In the genomic region with DNA sequence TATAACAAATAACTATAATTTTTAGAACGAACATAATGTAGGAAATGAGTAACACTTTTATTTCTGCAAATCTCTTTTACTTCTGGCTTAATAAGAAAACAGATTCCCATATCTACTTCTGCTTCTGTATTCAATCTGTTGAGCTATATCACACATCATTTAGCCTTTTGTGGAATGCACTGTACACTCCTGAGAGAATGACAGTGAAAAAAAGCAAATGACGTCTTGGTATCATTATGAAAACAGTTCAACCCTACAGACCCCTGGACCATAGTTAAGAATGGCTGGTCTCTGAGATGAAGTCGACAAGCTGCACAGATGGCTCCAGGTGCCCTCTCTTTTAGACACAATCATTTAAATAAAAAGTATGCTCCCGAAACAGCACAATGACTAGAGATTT, we compare ENCODE assay signal across 24 cellular contexts.
A peak's percentile ranks its signal among the peaks of the same experiment; 100 is the strongest.
DNase-seq lines count a peak whose midpoint lies in the region; ATAC-seq, FAIRE-seq and TF ChIP-seq lines count a peak whose summit lies in the region.
"Had no signal": no experiment of that assay in that cellular context is flagged by ENCODE, and none has a peak within 500 bp of the region (broad histone marks: within the 10 kb centered on the region; RNA-seq: fewer than 3 reads in every experiment).

No MANE protein-coding gene starts in this region.

- TF ChIP-seq POLR2A in GM12892 (IDR thresholded peaks at IDR 0.05; ENCODE audit: low read depth, low read length): no peak
- no peak for TF ChIP-seq POLR2A in adrenal gland (IDR thresholded peaks at IDR 0.05)

- H3K4me1 ChIP-seq in adrenal gland (replicated peaks in 1 of 2): peaks cover 11 to 33% of the 10 kb centered on the region in 2 donors
- H3K4me1 ChIP-seq in smooth muscle cell (ENCODE audit: low read depth): peaks cover 20% of the 10 kb centered on the region

- H3K9me3 ChIP-seq in adrenal gland (replicated peaks in 1 of 3) (no peaks in the 10 kb centered on the region), smooth muscle cell (replicated peaks; ENCODE audit: low read depth) (no peaks in the 10 kb centered on the region)
- H3K9me3 ChIP-seq: Peyer's patch, SJSA1, spleen had no signal

- H3K27me3 Mint-ChIP-seq in glutamatergic neuron (ENCODE audit: unreplicated experiment): peaks cover 3% of the 10 kb centered on the region
- H3K27me3 Mint-ChIP-seq: activated B cell treated with CpG ODN at 0.5 μM for 24 hours; dendritic cell treated with granulocyte-macrophage colony-stimulating factor and Interleukin-4, amounts not matched to agents 40 ng/mL and 50 ng/mL, for 4 days; stimulated activated naive CD8-positive, alpha-beta T cell treated with anti-CD3 and anti-CD28 coated beads, Interleukin-15, amount 100 ng/mL, for 72 hours had no signal

- H3K36me3 Mint-ChIP-seq in glutamatergic neuron (ENCODE audit: unreplicated experiment): no peaks in the 10 kb centered on the region

- peak; percentile 33 for FAIRE-seq in GM12892 (lab: Jason Lieb, UNC)
- FAIRE-seq: HTR-8/SVneo had no signal

- 55 to 58% (median 58%) methylated on average over 4 of the region's 4 CpGs for WGBS in adrenal gland, 4 donors
- 76% methylated on average over 4 of the region's 4 CpGs for WGBS in smooth muscle cell (ENCODE audit: low lambda C conversion rate)

- TF ChIP-seq CTCF in adrenal gland (IDR thresholded peaks at IDR 0.05) (no peak), glutamatergic neuron (IDR thresholded peaks at IDR 0.05; ENCODE audit: partially characterized antibody, unreplicated experiment) (no peak), smooth muscle cell (IDR thresholded peaks at IDR 0.05; ENCODE audit: borderline replicate concordance, insufficient read depth, poor library complexity, severe bottlenecking) (no peak)

- no peaks in the 10 kb centered on the region for H3K36me3 ChIP-seq in adrenal gland (replicated peaks in 1 of 2)
- H3K36me3 ChIP-seq in smooth muscle cell (ENCODE audit: low read depth): no peaks in the 10 kb centered on the region
- H3K36me3 ChIP-seq: Peyer's patch, SJSA1, spleen had no signal

- H3K9ac ChIP-seq in smooth muscle cell (ENCODE audit: low read depth): no peak overlapping the region
- H3K9ac ChIP-seq: GM23248 had no signal

- no peaks in the 10 kb centered on the region for H3F3A ChIP-seq in smooth muscle cell (ENCODE audit: low read depth)

- H3K4me2 ChIP-seq in smooth muscle cell: no peak overlapping the region

- H4K20me1 ChIP-seq in smooth muscle cell (ENCODE audit: low read depth): peaks cover 46% of the 10 kb centered on the region

- H3K9me3 Mint-ChIP-seq in glutamatergic neuron (ENCODE audit: unreplicated experiment): peaks cover 7% of the 10 kb centered on the region
- H3K9me3 Mint-ChIP-seq: activated B cell treated with CpG ODN at 0.5 μM for 24 hours; dendritic cell treated with granulocyte-macrophage colony-stimulating factor and Interleukin-4, amounts not matched to agents 40 ng/mL and 50 ng/mL, for 4 days; HFFc6; stimulated activated naive CD8-positive, alpha-beta T cell treated with anti-CD3 and anti-CD28 coated beads, Interleukin-15, amount 100 ng/mL, for 72 hours had no signal

- H3K79me2 ChIP-seq in smooth muscle cell (ENCODE audit: low read depth): peaks cover 97% of the 10 kb centered on the region

- DNase-seq in GM12892 (ENCODE audit: insufficient read length) (no peak), adrenal gland (no peak), glutamatergic neuron (no peak), smooth muscle cell (lab: John Stamatoyannopoulos, UW; ENCODE audit: unreplicated experiment) (no peak), NCI-H446 treated with DMSO at 0.1 percent for 48 hours (lab: John Stamatoyannopoulos, UW) (no peak), HUDEP-2 (lab: John Stamatoyannopoulos, UW; ENCODE audit: unreplicated experiment in 76 of 76) (no peak)
- DNase-seq in activated naive CD4-positive, alpha-beta T cell treated with anti-CD3 and anti-CD28 coated beads, Interleukin-2, amount 50 U/mL, for 16 hours: no peak
- DNase-seq: activated B cell treated with CpG ODN at 0.5 μM for 24 hours; activated CD4-positive, alpha-beta T cell treated with anti-CD3 and anti-CD28 coated beads, Interleukin-2, amount 50 U/mL, for 4 hours; activated CD8-positive, alpha-beta memory T cell treated with anti-CD3 and anti-CD28 coated beads, Interleukin-2, amount 50 U/mL, for 4 hours; C1 segment of cervical spinal cord; MV-4-11; NCI-H2029; NCI-H345; Peyer's patch; spleen; stimulated activated CD4-positive, alpha-beta T cell treated with anti-CD3 and anti-CD28 coated beads, Interleukin-4, amount 100 ng/mL, for 4 hours; stimulated activated naive CD8-positive, alpha-beta T cell treated with anti-CD3 and anti-CD28 coated beads, Interleukin-15, amount 100 ng/mL, for 72 hours had no signal

- no peak overlapping the region for H3K4me3 Mint-ChIP-seq in glutamatergic neuron (ENCODE audit: unreplicated experiment)
- H3K4me3 Mint-ChIP-seq: activated B cell treated with CpG ODN at 0.5 μM for 24 hours; dendritic cell treated with granulocyte-macrophage colony-stimulating factor and Interleukin-4, amounts not matched to agents 40 ng/mL and 50 ng/mL, for 4 days; HFFc6; stimulated activated naive CD8-positive, alpha-beta T cell treated with anti-CD3 and anti-CD28 coated beads, Interleukin-15, amount 100 ng/mL, for 72 hours had no signal

- peaks cover 27% of the 10 kb centered on the region for H3K4me1 Mint-ChIP-seq in glutamatergic neuron (ENCODE audit: low read depth, unreplicated experiment)

- intact Hi-C loops in adrenal gland (cut with DNase I): no loop called here

- no peak overlapping the region for H3K4me3 ChIP-seq in adrenal gland
- H3K4me3 ChIP-seq in smooth muscle cell: no peak overlapping the region
- H3K4me3 ChIP-seq: GM23248, Peyer's patch, SJSA1, spleen had no signal

- peak overlapping the region; percentile 81 for H3K27ac Mint-ChIP-seq in glutamatergic neuron (ENCODE audit: unreplicated experiment)
- H3K27ac Mint-ChIP-seq: activated B cell treated with CpG ODN at 0.5 μM for 24 hours; dendritic cell treated with granulocyte-macrophage colony-stimulating factor and Interleukin-4, amounts not matched to agents 40 ng/mL and 50 ng/mL, for 4 days; stimulated activated naive CD8-positive, alpha-beta T cell treated with anti-CD3 and anti-CD28 coated beads, Interleukin-15, amount 100 ng/mL, for 72 hours had no signal

- ATAC-seq in GM19452 (IDR thresholded peaks at IDR 0.05; ENCODE audit: unreplicated experiment): no peak
- ATAC-seq: stimulated activated naive CD8-positive, alpha-beta T cell treated with anti-CD3 and anti-CD28 coated beads, Interleukin-15, amount 100 ng/mL, for 72 hours had no signal

- H3K27me3 ChIP-seq in adrenal gland: no peaks in the 10 kb centered on the region
- H3K27me3 ChIP-seq in smooth muscle cell (ENCODE audit: low read depth): no peaks in the 10 kb centered on the region
- H3K27me3 ChIP-seq: Peyer's patch, SJSA1, spleen had no signal

- peak overlapping the region in 3 of 5 donors; percentile 6 to 58 (median 21) for H3K27ac ChIP-seq in adrenal gland
- H3K27ac ChIP-seq in smooth muscle cell (ENCODE audit: low read depth): peak overlapping the region; percentile 50
- H3K27ac ChIP-seq: GM23248, Peyer's patch, SJSA1 had no signal

- H2AFZ ChIP-seq in smooth muscle cell (ENCODE audit: low read depth): no peak overlapping the region
- H2AFZ ChIP-seq: GM23248 had no signal
